Comparison of ENCODE assay signal across 7 cellular contexts in genomic region chr16:58196898-58197313, GRCh38. TPM values are rescaled to one million over a fixed set of nuclear protein-coding genes. Genes with fewer than 3 reads are reported as not detected.
A peak's percentile ranks its signal among the peaks of the same experiment; 100 is the strongest.
DNase-seq lines count a peak whose midpoint lies in the region; ATAC-seq and TF ChIP-seq lines count a peak whose summit lies in the region.

No MANE protein-coding gene starts in this region.

- in situ Hi-C loops in SK-MEL-5 (cut with HindIII; ENCODE audit: low pct_unique_long_range_greater_than_20kb, low sequenced_read_pairs) = no loop called here

- DNase-seq in H7 (peak; percentile 48), SK-MEL-5 (ENCODE audit: low read depth, low spot score) (peak; percentile 8), fibroblast of gingiva (ENCODE audit: low read depth) (peak; percentile 21), omental fat pad (ENCODE audit: low spot score) (no peak), islet precursor cell (no peak), NCI-H1436 treated with DMSO at 0.1 percent for 48 hours (lab: John Stamatoyannopoulos, UW) (no peak)

- H3K36me3 ChIP-seq in H7 (replicated peaks; ENCODE audit: control insufficient read depth, insufficient read depth, low read length) = peaks cover 8% of the 10 kb centered on the region

- peaks cover 2% of the 10 kb centered on the region; the same call in 1 of the 2 replicates for H3K27me3 ChIP-seq in H7 (ENCODE audit: control insufficient read depth, insufficient read depth, low read length)

- TF ChIP-seq CTCF in omental fat pad (IDR thresholded peaks at IDR 0.05) = no peak

- peak overlapping the region; percentile 67 for H3K4me3 ChIP-seq in H7 (ENCODE audit: insufficient read depth, low read depth, low read length)

- ATAC-seq in omental fat pad (ENCODE audit: low FRiP score) (peak; percentile 46), GM18873 (IDR thresholded peaks at IDR 0.05; ENCODE audit: low FRiP score, unreplicated experiment) (no peak)

RNA-seq across cellular contexts. Expression of gene CSNK2A2, which starts 1.0 kb away (rescaled TPM):
- 25.7 and 37.2 TPM in 2 replicates for total RNA-seq in H7 (2014; rRNA removed; shearing (Covaris generic))
- total RNA-seq in SK-MEL-5 (2014; rRNA removed; shearing (Covaris generic)) = 17.6 and 18.9 TPM in 2 replicates
- polyA plus RNA-seq in SK-MEL-5 (2015; cell fraction: cytosol; rRNA removed) = 36.7 and 47.1 TPM in 2 replicates
- polyA plus RNA-seq in SK-MEL-5 (2015; cell fraction: nucleus; rRNA removed) = 27.4 and 33.1 TPM in 2 replicates
- total RNA-seq in omental fat pad = 10 to 100 TPM; 34.4 to 48.8 (median 37.8) TPM

Comparison
In these comparisons a context has a peak if more than half of its experiments do, and no peak if none do; other contexts are left out.
1. DNase-seq: peak in H7 (single experiment), SK-MEL-5 (single experiment) and fibroblast of gingiva (single experiment); none in omental fat pad (single experiment), islet precursor cell (single experiment) and NCI-H1436 treated with DMSO at 0.1 percent for 48 hours (single experiment).